16 cellular contexts compared by ENCODE assay signal in genomic region chr12:123344086-123344485, GRCh38. TPM values are rescaled to one million over a fixed set of nuclear protein-coding genes. Genes with fewer than 3 reads are reported as not detected.
DNase-seq lines count a peak whose midpoint lies in the region; ATAC-seq and TF ChIP-seq lines count a peak whose summit lies in the region.
"Had no signal": no experiment of that assay in that cellular context is flagged by ENCODE, and none has a peak within 500 bp of the region (broad histone marks: within the 10 kb centered on the region; RNA-seq: fewer than 3 reads in every experiment).

No MANE protein-coding gene starts in this region.

- H3K9me2 ChIP-seq in OCI-LY7 (ENCODE audit: insufficient read depth, low read length): no peaks in the 10 kb centered on the region

- TF ChIP-seq EP300 in ovary (IDR thresholded peaks at IDR 0.05): no peak

- TSS peak; percentile 33 for BruUV-seq in OCI-LY7 (replicated peaks; lab: Mats Ljungman, UMichigan)

- intact Hi-C loops in OCI-LY7 (cut with micrococcal nuclease; ENCODE audit: unreplicated experiment): no loop called here
- intact Hi-C loops in adrenal gland (cut with DNase I): no loop called here
- intact Hi-C loops in ovary (cut with DNase I): no loop called here

- H3K4me1 Mint-ChIP-seq in endothelial cell (ENCODE audit: unreplicated experiment): no peaks in the 10 kb centered on the region
- H3K4me1 Mint-ChIP-seq: H9 had no signal

- H3K4me3 ChIP-seq in OCI-LY7 (ENCODE audit: low read depth, low read length, poor library complexity, severe bottlenecking) (no peak overlapping the region), adrenal gland (no peak overlapping the region), ovary (no peak overlapping the region)
- H3K4me3 ChIP-seq: A549 had no signal

- no peak overlapping the region for H3K4me2 ChIP-seq in OCI-LY7 (ENCODE audit: low read length)
- H3K4me2 ChIP-seq: A549 had no signal

- peaks cover 38% of the 10 kb centered on the region for H3K36me3 Mint-ChIP-seq in endothelial cell (ENCODE audit: low read depth, unreplicated experiment)

- TF ChIP-seq CTCF in OCI-LY7 (conservative IDR thresholded peaks at IDR 0.05; ENCODE audit: low read length) (no peak), adrenal gland (IDR thresholded peaks at IDR 0.05) (no peak), endothelial cell (IDR thresholded peaks at IDR 0.05; ENCODE audit: unreplicated experiment) (no peak), ovary (IDR thresholded peaks at IDR 0.05) (no peak)

- ATAC-seq in HG03571 (IDR thresholded peaks at IDR 0.05; ENCODE audit: unreplicated experiment): no peak
- no peak for ATAC-seq in GM19351 (IDR thresholded peaks at IDR 0.05; ENCODE audit: unreplicated experiment)
- ATAC-seq: A549; CD8-positive, alpha-beta T cell had no signal

- TF ChIP-seq POLR2A in adrenal gland (IDR thresholded peaks at IDR 0.05): no peak
- no peak for TF ChIP-seq POLR2A in ovary (IDR thresholded peaks at IDR 0.05)

- H3K9me3 ChIP-seq in OCI-LY7 (ENCODE audit: low read length) (no peaks in the 10 kb centered on the region), adrenal gland (replicated peaks in 1 of 3) (no peaks in the 10 kb centered on the region), ovary (no peaks in the 10 kb centered on the region)
- H3K9me3 ChIP-seq: A549 had no signal

- H3K36me3 ChIP-seq in OCI-LY7 (ENCODE audit: insufficient read depth, low read length) (peaks cover 90% of the 10 kb centered on the region), adrenal gland (replicated peaks in 1 of 2) (peaks cover 0 to 57% of the 10 kb centered on the region in 2 donors), ovary (no peaks in the 10 kb centered on the region)

- no peaks in the 10 kb centered on the region for H3K9me3 Mint-ChIP-seq in endothelial cell (ENCODE audit: unreplicated experiment)
- H3K9me3 Mint-ChIP-seq: CD14-positive monocyte; CD8-positive, alpha-beta T cell; H9 had no signal

- no peak overlapping the region for H2AFZ ChIP-seq in OCI-LY7 (ENCODE audit: low read length)

- H3K27ac ChIP-seq in OCI-LY7 (ENCODE audit: low read depth, low read length, poor library complexity, severe bottlenecking) (no peak overlapping the region), adrenal gland (peak overlapping the region in 4 of 5 donors; percentile 30 to 66 (median 46)), ovary (peak overlapping the region in 1 of 2 donors; percentile 65)
- H3K27ac ChIP-seq: A549 had no signal

- peaks cover 4% of the 10 kb centered on the region for H3K27me3 Mint-ChIP-seq in endothelial cell (ENCODE audit: unreplicated experiment)

- POLR2A ChIA-PET in OCI-LY7 (lab: Charles Lee): interaction anchor here (0.7 kb wide), 1 partner anchor 10 kb away, joined by 4 read pairs; no protein-coding TSS in a partner anchor

- H3K27me3 ChIP-seq in adrenal gland: no peaks in the 10 kb centered on the region
- H3K27me3 ChIP-seq in ovary: no peaks in the 10 kb centered on the region

- peak overlapping the region; percentile 50 for H3K4me3 Mint-ChIP-seq in endothelial cell (ENCODE audit: unreplicated experiment)
- H3K4me3 Mint-ChIP-seq: CD14-positive monocyte; CD8-positive, alpha-beta T cell had no signal

- CTCF ChIA-PET in OCI-LY7 (lab: Charles Lee; ENCODE audit: unreplicated experiment): no interaction called here

- peaks cover 14% of the 10 kb centered on the region; the same call in 1 of the 2 replicates for H3K79me2 ChIP-seq in OCI-LY7 (ENCODE audit: insufficient read depth, low read depth, low read length)

- WGBS in adrenal gland, 4 donors: 31 to 59% (median 39%) methylated on average over 6 of the region's 6 CpGs
- WGBS in ovary, 3 donors: 8 to 17% (median 12%) methylated on average over 6 of the region's 6 CpGs

- no peak overlapping the region for H3K27ac Mint-ChIP-seq in endothelial cell (ENCODE audit: unreplicated experiment)
- H3K27ac Mint-ChIP-seq: CD8-positive, alpha-beta T cell; H9 had no signal

- no peaks in the 10 kb centered on the region for H4K20me1 ChIP-seq in OCI-LY7 (ENCODE audit: insufficient read depth, low read length)

- H3K4me1 ChIP-seq in OCI-LY7 (ENCODE audit: insufficient read depth, low read length, poor library complexity, severe bottlenecking) (no peaks in the 10 kb centered on the region), adrenal gland (replicated peaks in 1 of 2) (peaks cover 5 to 16% of the 10 kb centered on the region in 2 donors), ovary (ENCODE audit: insufficient read depth) (peaks cover 8% of the 10 kb centered on the region)
- H3K4me1 ChIP-seq: A549 had no signal

- DNase-seq in OCI-LY7 (ENCODE audit: low spot score) (no peak), adrenal gland (peak in 6 of 7 donors; percentile 56 to 81 (median 64)), endothelial cell (ENCODE audit: low spot score) (no peak), ovary (peak; percentile 56 to 77 (median 67))
- no peak for DNase-seq in activated CD4-positive, alpha-beta T cell treated with anti-CD3 and anti-CD28 coated beads for 48 hours
- DNase-seq: CD8-positive, alpha-beta T cell; COR-L47; DMS153; DMS79 treated with DMSO at 0.1 percent for 48 hours; EL; GOT3; H9 had no signal

RNA-seq across cellular contexts. Expression of gene SBNO1, which starts 20.6 kb away (rescaled TPM):
- 23.7 and 31.2 TPM in 2 replicates for total RNA-seq in OCI-LY7 (2014; rRNA removed; shearing (Covaris generic))
- total RNA-seq in OCI-LY7 (2022) (57.3 and 57.9 TPM in 2 replicates), adrenal gland (10 to 100 TPM; 10.3 to 30.9 (median 24.9) TPM), endothelial cell (ENCODE audit: unreplicated experiment) (44.7 TPM), ovary (10 to 100 TPM; 13.7 to 34.0 (median 27.2) TPM)
- polyA plus RNA-seq in adrenal gland (10 to 100 TPM in 1 of 3 donors, 1 to 10 TPM in 2; 3.8 to 20.7 (median 5.7) TPM), ovary (10 to 100 TPM in 1 of 2 donors, 1 to 10 TPM in 1; 5.7 to 12.5 TPM)

RNA-seq across cellular contexts. Expression of gene KMT5A, which starts 39.8 kb away (rescaled TPM):
- total RNA-seq in OCI-LY7 (2014; rRNA removed; shearing (Covaris generic)): 87.8 and 101 TPM in 2 replicates
- total RNA-seq in OCI-LY7 (2022) (149 and 153 TPM in 2 replicates), adrenal gland (10 to 100 TPM; 17.2 to 29.4 (median 24.0) TPM), endothelial cell (ENCODE audit: unreplicated experiment) (35.6 TPM), ovary (10 to 100 TPM; 14.4 to 31.0 (median 22.6) TPM)
- polyA plus RNA-seq in adrenal gland (10 to 100 TPM; 18.0 to 37.3 (median 23.6) TPM), ovary (10 to 100 TPM; 21.6 to 47.9 TPM)

Comparison
In these comparisons a context has a peak if more than half of its experiments do, and no peak if none do; other contexts are left out.
1. DNase-seq: peak in adrenal gland (6 of 7) and ovary (5 of 5); none in OCI-LY7 (single experiment), endothelial cell (single experiment) and activated CD4-positive, alpha-beta T cell treated with anti-CD3 and anti-CD28 coated beads for 48 hours (single experiment).